In the genomic region with DNA sequence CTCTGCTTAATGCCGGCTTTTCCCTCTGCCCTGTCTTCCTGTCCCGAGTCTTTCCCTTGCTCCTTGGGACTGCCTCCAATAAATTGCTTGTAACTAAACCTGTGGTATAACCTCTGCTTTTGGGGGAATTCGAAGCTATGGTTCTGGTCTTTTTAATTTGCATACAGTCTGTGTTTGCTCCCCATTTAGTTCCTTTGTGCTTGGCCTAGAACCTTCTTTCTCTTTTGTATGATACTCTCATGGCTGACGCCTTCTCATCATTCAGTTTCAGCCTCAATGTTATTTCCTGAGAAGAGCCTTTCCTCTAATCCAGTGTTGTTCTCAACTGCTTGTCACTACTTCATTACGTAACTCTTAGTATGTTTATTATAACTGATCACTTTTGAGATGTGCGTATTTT, we compare ENCODE assay signal across 27 cellular contexts.
A peak's percentile ranks its signal among the peaks of the same experiment; 100 is the strongest.
DNase-seq lines count a peak whose midpoint lies in the region; ATAC-seq and TF ChIP-seq lines count a peak whose summit lies in the region.
"Had no signal": no experiment of that assay in that cellular context is flagged by ENCODE, and none has a peak within 500 bp of the region (broad histone marks: within the 10 kb centered on the region; RNA-seq: fewer than 3 reads in every experiment).

No MANE protein-coding gene starts in this region.

- in situ Hi-C loops in GM13976 (cut with MboI; ENCODE audit: low sequenced_read_pairs, unreplicated experiment) = no loop called here

- TF ChIP-seq CTCF in GM13976 (IDR thresholded peaks at IDR 0.05; ENCODE audit: borderline replicate concordance, control extremely low read depth, extremely low read depth, insufficient read depth, missing control alignments) (peak; percentile 5), coronary artery (IDR thresholded peaks at IDR 0.05) (no peak)

- 87% methylated on average over 6 of the region's 6 CpGs for WGBS in right cardiac atrium

- no peak overlapping the region for H3K27ac ChIP-seq in coronary artery
- no peak overlapping the region for H3K27ac ChIP-seq in right cardiac atrium (ENCODE audit: low read length)
- H3K27ac ChIP-seq: cardiac muscle cell, esophagus squamous epithelium, hepatocyte, neutrophil, PC-9, prostate gland, VCaP had no signal

- DNase-seq in GM13976 (ENCODE audit: low spot score) = no peak
- DNase-seq in coronary artery (ENCODE audit: low spot score) = no peak
- DNase-seq in NCI-H510A (lab: John Stamatoyannopoulos, UW) = no peak
- DNase-seq in right cardiac atrium = no peak
- no peak for DNase-seq in activated CD8-positive, alpha-beta memory T cell treated with anti-CD3 and anti-CD28 coated beads for 24 hours
- DNase-seq: activated CD4-positive, alpha-beta T cell treated with anti-CD3 and anti-CD28 coated beads, Interleukin-2, amount 10 ng/mL, durations not matched to agents 24 days and 14 days; anterior cingulate cortex; endodermal cell; esophagus squamous epithelium; GDM1; KBM-7; mesendoderm; MM.1S; NCI-H1436 treated with DMSO at 0.1 percent for 48 hours; NCI-H2107; NCI-H446 treated with DMSO at 0.1 percent for 48 hours; PC-9; Right ventricle myocardium superior had no signal

- no peak overlapping the region for H3K4me3 ChIP-seq in coronary artery
- no peak overlapping the region for H3K4me3 ChIP-seq in right cardiac atrium (ENCODE audit: low read length)
- H3K4me3 ChIP-seq: cardiac muscle cell, esophagus squamous epithelium, hepatocyte, PC-9, prostate gland had no signal

- no peaks in the 10 kb centered on the region for H3K9me3 ChIP-seq in right cardiac atrium (ENCODE audit: control insufficient read depth, low read length)
- H3K9me3 ChIP-seq: neutrophil, prostate gland had no signal

- intact Hi-C loops in right cardiac atrium (cut with DNase I) = no loop called here

- no peaks in the 10 kb centered on the region for H3K4me1 ChIP-seq in right cardiac atrium (ENCODE audit: control insufficient read depth, insufficient read depth, low read length)
- H3K4me1 ChIP-seq: esophagus squamous epithelium, prostate gland had no signal

- ATAC-seq in GM19035 (IDR thresholded peaks at IDR 0.05; ENCODE audit: unreplicated experiment) (peak; percentile 65), HG02588 (IDR thresholded peaks at IDR 0.05; ENCODE audit: unreplicated experiment) (peak; percentile 50), HG03342 (IDR thresholded peaks at IDR 0.05; ENCODE audit: unreplicated experiment) (peak; percentile 50), right cardiac atrium (no peak)
- ATAC-seq: left lobe of liver had no signal

- H3K27me3 ChIP-seq in right cardiac atrium (ENCODE audit: control insufficient read depth, insufficient read depth) = no peaks in the 10 kb centered on the region
- H3K27me3 ChIP-seq: cardiac muscle cell, esophagus squamous epithelium, hepatocyte, neutrophil had no signal

Comparison
In these comparisons a context has a peak if more than half of its experiments do, and no peak if none do; other contexts are left out.
1. ATAC-seq: peak in GM19035 (single experiment), HG02588 (single experiment) and HG03342 (single experiment); none in right cardiac atrium (0 of 2).